Comparison of ENCODE assay signal across 11 cellular contexts in genomic region chr16:87017388-87018012, GRCh38.
DNase-seq lines count a peak whose midpoint lies in the region; ATAC-seq and TF ChIP-seq lines count a peak whose summit lies in the region.
"Had no signal": no experiment of that assay in that cellular context is flagged by ENCODE, and none has a peak within 500 bp of the region (broad histone marks: within the 10 kb centered on the region; RNA-seq: fewer than 3 reads in every experiment).

No MANE protein-coding gene starts in this region.

- TF ChIP-seq CTCF in BJ (IDR thresholded peaks at IDR 0.05; ENCODE audit: insufficient read depth, low read depth, low read length) (peak; percentile 40), astrocyte of the cerebellum (IDR thresholded peaks at IDR 0.05; ENCODE audit: low read depth, low read length, missing control alignments) (peak; percentile 38)

- H3K4me3 Mint-ChIP-seq in stimulated activated effector memory CD8-positive, alpha-beta T cell treated with anti-CD3 and anti-CD28 coated beads, Interleukin-12 subunit alpha, Interleukin-12 subunit beta, amount 100 ng/mL, for 72 hours = no peak overlapping the region

- H3K4me3 ChIP-seq in BJ (ENCODE audit: low read depth, low read length) (no peak overlapping the region), astrocyte of the cerebellum (ENCODE audit: low read depth, low read length) (no peak overlapping the region), trophoblast cell (ENCODE audit: low read depth, low read length) (no peak overlapping the region)
- H3K4me3 ChIP-seq: heart right ventricle had no signal

- H3K36me3 ChIP-seq in BJ (ENCODE audit: control insufficient read depth, insufficient read depth, low read length) (no peaks in the 10 kb centered on the region), trophoblast cell (ENCODE audit: control insufficient read depth in 1 of 2, insufficient read depth in 2 of 2, low read length in 2 of 2) (no peaks in the 10 kb centered on the region)
- H3K36me3 ChIP-seq: heart right ventricle had no signal

- in situ Hi-C loops in astrocyte of the cerebellum (cut with HindIII; ENCODE audit: low sequenced_read_pairs) = no loop called here

- peak; percentile 29 for DNase-seq in BJ (ENCODE audit: low read depth)
- DNase-seq in M059J (ENCODE audit: low read depth) = peak; percentile 98
- DNase-seq in astrocyte of the cerebellum (ENCODE audit: low read depth) = peak; percentile 71
- DNase-seq in lung microvascular endothelial cell (ENCODE audit: low read depth in 2 of 2) = peak; percentile 49 to 88
- DNase-seq in trophoblast cell = no peak
- no peak for DNase-seq in NCI-H146 (lab: John Stamatoyannopoulos, UW)
- DNase-seq in stimulated activated effector memory CD8-positive, alpha-beta T cell treated with anti-CD3 and anti-CD28 coated beads, Interleukin-12 subunit alpha, Interleukin-12 subunit beta, amount 100 ng/mL, for 72 hours (ENCODE audit: low spot score in 2 of 2) = no peak
- DNase-seq: activated CD8-positive, alpha-beta memory T cell treated with anti-CD3 and anti-CD28 coated beads, Interleukin-2, amount 50 U/mL, for 48 hours; heart right ventricle; NCI-H2171 had no signal

- H2AFZ ChIP-seq in trophoblast cell (ENCODE audit: insufficient read depth, low read length, poor library complexity) = no peak overlapping the region

- no peaks in the 10 kb centered on the region for H3K4me1 Mint-ChIP-seq in stimulated activated effector memory CD8-positive, alpha-beta T cell treated with anti-CD3 and anti-CD28 coated beads, Interleukin-12 subunit alpha, Interleukin-12 subunit beta, amount 100 ng/mL, for 72 hours

- POLR2A ChIA-PET in BJ (lab: Charles Lee) = no interaction called here

- H3K27me3 ChIP-seq in BJ (ENCODE audit: control insufficient read depth, insufficient read depth, low read length) (peaks cover 9% of the 10 kb centered on the region), trophoblast cell (ENCODE audit: insufficient read depth, low read length) (no peaks in the 10 kb centered on the region)

- H2AK5ac ChIP-seq in trophoblast cell (ENCODE audit: low read length) = no peak overlapping the region

- no peak overlapping the region for H2BK5ac ChIP-seq in trophoblast cell (ENCODE audit: low read depth, low read length, poor library complexity)

- no peaks in the 10 kb centered on the region for H3K79me2 ChIP-seq in trophoblast cell (ENCODE audit: control insufficient read depth, insufficient read depth, low read length, poor library complexity)

- no CpG with 5 or more reads among the region's 9 CpGs for WGBS in trophoblast cell (ENCODE audit: extremely low coverage, insufficient coverage, insufficient read length)

- no peak overlapping the region for H4K8ac ChIP-seq in trophoblast cell (ENCODE audit: low read depth, low read length)

- H3K4me2 ChIP-seq in trophoblast cell (ENCODE audit: low read length) = no peak overlapping the region

- H4K91ac ChIP-seq in trophoblast cell (ENCODE audit: low read depth, low read length) = no peak overlapping the region

- H2BK12ac ChIP-seq in trophoblast cell (ENCODE audit: low read length) = no peak overlapping the region

- no peaks in the 10 kb centered on the region for H3K4me1 ChIP-seq in trophoblast cell (ENCODE audit: control insufficient read depth in 1 of 2, insufficient read depth in 2 of 2, low read length in 2 of 2)
- H3K4me1 ChIP-seq: heart right ventricle had no signal

- CTCF ChIA-PET in BJ (lab: Yijun Ruan, JAX) = interaction anchor here (0.6 to 1.6 kb wide), 12 partner anchors 11 to 456 kb away, joined by 3 to 13 read pairs (median 3); no protein-coding TSS in a partner anchor

- no peak overlapping the region for H3K23ac ChIP-seq in trophoblast cell (ENCODE audit: low read length)

- H3K18ac ChIP-seq in trophoblast cell (ENCODE audit: low read length) = no peak overlapping the region

- no peak overlapping the region for H3K14ac ChIP-seq in trophoblast cell (ENCODE audit: low read length)

- no peak overlapping the region for H3K9ac ChIP-seq in trophoblast cell (ENCODE audit: low read length)

- no peak overlapping the region for H3K4ac ChIP-seq in trophoblast cell (ENCODE audit: low read depth, low read length)

- no peaks in the 10 kb centered on the region for H3K9me3 Mint-ChIP-seq in stimulated activated effector memory CD8-positive, alpha-beta T cell treated with anti-CD3 and anti-CD28 coated beads, Interleukin-12 subunit alpha, Interleukin-12 subunit beta, amount 100 ng/mL, for 72 hours

- no peak overlapping the region for H3K27ac Mint-ChIP-seq in stimulated activated effector memory CD8-positive, alpha-beta T cell treated with anti-CD3 and anti-CD28 coated beads, Interleukin-12 subunit alpha, Interleukin-12 subunit beta, amount 100 ng/mL, for 72 hours

- H3K79me1 ChIP-seq in trophoblast cell (ENCODE audit: low read length) = no peaks in the 10 kb centered on the region

- H3K36me3 Mint-ChIP-seq in stimulated activated effector memory CD8-positive, alpha-beta T cell treated with anti-CD3 and anti-CD28 coated beads, Interleukin-12 subunit alpha, Interleukin-12 subunit beta, amount 100 ng/mL, for 72 hours = no peaks in the 10 kb centered on the region

- peaks cover 3% of the 10 kb centered on the region for H3K9me3 ChIP-seq in trophoblast cell (ENCODE audit: insufficient read depth, low read depth, low read length)
- H3K9me3 ChIP-seq: heart right ventricle had no signal

- H2BK120ac ChIP-seq in trophoblast cell (ENCODE audit: insufficient read depth, low read length, poor library complexity) = no peak overlapping the region

- H3K27ac ChIP-seq in trophoblast cell (ENCODE audit: low read depth, low read length) = no peak overlapping the region
- H3K27ac ChIP-seq: heart right ventricle had no signal

- no peak for ATAC-seq in HG02798 (IDR thresholded peaks at IDR 0.05; ENCODE audit: poor library complexity, unreplicated experiment)
- no peak for ATAC-seq in stimulated activated effector memory CD8-positive, alpha-beta T cell treated with anti-CD3 and anti-CD28 coated beads, Interleukin-12 subunit alpha, Interleukin-12 subunit beta, amount 100 ng/mL, for 72 hours
- ATAC-seq: heart right ventricle had no signal

- no peak overlapping the region for H4K12ac ChIP-seq in trophoblast cell (ENCODE audit: low read depth, low read length)

Comparison
In these comparisons a context has a peak if more than half of its experiments do, and no peak if none do; other contexts are left out.
1. DNase-seq: peak in BJ (single experiment), M059J (single experiment), astrocyte of the cerebellum (single experiment) and lung microvascular endothelial cell (2 of 2); none in trophoblast cell (0 of 2), NCI-H146 (single experiment) and stimulated activated effector memory CD8-positive, alpha-beta T cell treated with anti-CD3 and anti-CD28 coated beads, Interleukin-12 subunit alpha, Interleukin-12 subunit beta, amount 100 ng/mL, for 72 hours (0 of 2).